In the genomic region with DNA sequence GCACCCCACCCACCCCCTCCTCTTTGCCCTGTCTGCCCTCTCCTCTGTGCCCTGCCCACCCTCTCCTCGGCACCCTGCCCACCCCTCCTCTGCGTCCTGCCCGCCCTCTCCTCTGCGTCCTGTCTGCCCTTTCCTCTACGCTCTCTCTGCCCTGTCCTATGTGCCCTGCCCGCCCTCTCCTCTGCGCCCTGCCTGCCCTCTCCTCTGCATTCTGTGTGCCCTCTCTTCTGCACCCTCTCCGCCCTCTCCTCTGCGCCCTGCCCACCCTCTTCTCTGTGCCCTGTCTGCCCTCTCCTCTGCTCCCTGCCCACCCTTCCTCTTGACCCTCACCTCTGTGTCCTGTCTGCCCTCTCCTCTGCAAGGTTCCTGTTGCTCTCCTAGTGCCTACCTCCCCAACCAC, we compare ENCODE assay signal across 9 cellular contexts.
"Had no signal": no experiment of that assay in that cellular context is flagged by ENCODE, and none has a peak within 500 bp of the region (broad histone marks: within the 10 kb centered on the region; RNA-seq: fewer than 3 reads in every experiment).

No MANE protein-coding gene starts in this region.

- H3K36me3 Mint-ChIP-seq: IgD-negative memory B cell had no signal

- H3K27ac ChIP-seq: GM23248, HL-60 had no signal

- H2AFZ ChIP-seq: GM23248 had no signal

- H3K9ac ChIP-seq: GM23248 had no signal

- H3K27ac Mint-ChIP-seq: HFFc6, IgD-negative memory B cell had no signal

- H3K9me3 Mint-ChIP-seq: IgD-negative memory B cell had no signal

- ATAC-seq: HCT116, HepG2 had no signal

- H3K36me3 ChIP-seq: HAP-1 had no signal

- DNase-seq: GM23248, GOT3, H7, HFFc6 had no signal

- H3K4me1 Mint-ChIP-seq: IgD-negative memory B cell had no signal

- H3K9me3 ChIP-seq: HAP-1 had no signal

- H3K4me3 Mint-ChIP-seq: HFFc6 had no signal

- H3K4me3 ChIP-seq: GM23248, HAP-1 had no signal

- H3K4me1 ChIP-seq: HAP-1 had no signal
